In the genomic region with DNA sequence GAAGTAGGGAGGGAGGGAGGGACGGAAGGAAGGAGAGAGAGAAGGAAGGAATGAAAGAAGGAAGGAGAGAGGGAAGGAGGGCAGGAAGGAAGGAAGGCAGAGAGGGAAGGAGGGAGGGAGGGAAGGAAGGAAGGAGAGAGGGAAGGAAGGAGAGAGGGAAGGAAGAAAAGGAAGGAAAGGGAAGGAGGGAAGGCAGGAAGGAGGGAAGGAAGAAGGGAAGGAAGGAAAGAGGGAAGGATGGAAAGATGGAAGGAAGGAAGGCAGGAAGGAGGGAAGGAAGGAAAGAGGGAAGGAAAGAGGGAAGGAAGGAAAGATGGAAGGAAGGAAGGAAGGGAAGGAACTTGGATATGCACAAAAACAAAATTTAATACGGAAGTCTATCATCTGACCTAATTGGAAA, we compare ENCODE assay signal across 27 cellular contexts.
"Had no signal": no experiment of that assay in that cellular context is flagged by ENCODE, and none has a peak within 500 bp of the region (broad histone marks: within the 10 kb centered on the region; RNA-seq: fewer than 3 reads in every experiment).

No MANE protein-coding gene starts in this region.

- H3K27me3 ChIP-seq: stomach, suprapubic skin, testis, thyroid gland, tibial artery, tibial nerve, transverse colon, upper lobe of left lung, upper lobe of right lung, uterus, vagina had no signal

- DNase-seq: stimulated activated CD4-positive, alpha-beta T cell treated with anti-CD3 and anti-CD28 coated beads, Interleukin-2, amount 100 ng/mL, for 48 hours; stimulated activated CD4-positive, alpha-beta T cell treated with anti-CD3 and anti-CD28 coated beads, Interleukin-4, amount 100 ng/mL, for 1 hour; stimulated activated CD4-positive, alpha-beta T cell treated with anti-CD3 and anti-CD28 coated beads, Interleukin-4, amount 100 ng/mL, for 24 hours; stimulated activated CD4-positive, alpha-beta T cell treated with anti-CD3 and anti-CD28 coated beads, Interleukin-4, amount 100 ng/mL, for 4 hours; stimulated activated CD8-positive, alpha-beta memory T cell treated with anti-CD3 and anti-CD28 coated beads, Interleukin-4, amount 100 ng/mL, for 48 hours; stimulated activated naive B cell treated with anti-CD40 and anti-IgM and Interleukin-4, amounts not matched to agents 10 μg/mL and 1 μg/mL and 100 μg/mL, for 72 hours; stimulated activated naive CD4-positive, alpha-beta T cell; stimulated activated naive CD4-positive, alpha-beta T cell treated with Interleukin-2 at 50 U/mL for 16 hours; stimulated activated naive CD8-positive, alpha-beta T cell treated with anti-CD3 and anti-CD28 coated beads, Interleukin-15, amount 100 ng/mL, for 72 hours; stimulated activated naive CD8-positive, alpha-beta T cell treated with anti-CD3 and anti-CD28 coated beads, Interleukin-15, Interleukin-2, amounts not matched to agents 100 U/mL and 50 U/mL, for 24 hours; stomach; substantia nigra; testis; thyroid gland; tibial artery; transverse colon; trophoblast cell; upper lobe of left lung; upper lobe of right lung; uterus had no signal

- H3K4me3 ChIP-seq: stomach, suprapubic skin, testis, thoracic aorta, thyroid gland, tibial artery, tibial nerve, transverse colon, upper lobe of left lung, upper lobe of right lung, uterus, vagina had no signal

- FAIRE-seq: urothelium cell line had no signal

- H3K9me3 ChIP-seq: testis, thyroid gland, upper lobe of right lung, uterus, vagina had no signal

- H3K36me3 ChIP-seq: thoracic aorta, thyroid gland, transverse colon, upper lobe of right lung, uterus, vagina had no signal

- ATAC-seq: stimulated activated effector memory CD8-positive, alpha-beta T cell treated with anti-CD3 and anti-CD28 coated beads, Interleukin-12 subunit alpha, Interleukin-12 subunit beta, amount 100 ng/mL, for 72 hours; stimulated activated memory B cell treated with anti-CD40 and anti-IgM and Interleukin-4, amounts not matched to agents 10 μg/mL and 1 μg/mL and 100 μg/mL, for 72 hours; stimulated activated naive B cell treated with anti-CD40 and anti-IgM and Interleukin-4, amounts not matched to agents 10 μg/mL and 1 μg/mL and 100 μg/mL, for 72 hours; stimulated activated naive CD8-positive, alpha-beta T cell treated with anti-CD3 and anti-CD28 coated beads, Interleukin-15, amount 100 ng/mL, for 72 hours; stimulated activated naive CD8-positive, alpha-beta T cell treated with anti-CD3 and anti-CD28 coated beads, Interleukin-15, Interleukin-2, amounts not matched to agents 100 U/mL and 50 U/mL, for 24 hours; upper lobe of right lung had no signal

- H3K27ac ChIP-seq: stomach, suprapubic skin, testis, thoracic aorta, thyroid gland, tibial artery, tibial nerve, transverse colon, upper lobe of left lung, upper lobe of right lung, uterus, vagina had no signal

- H3K4me1 ChIP-seq: stomach, suprapubic skin, testis, thyroid gland, tibial artery, tibial nerve, transverse colon, upper lobe of left lung, upper lobe of right lung, uterus, vagina had no signal
